In the genomic region with DNA sequence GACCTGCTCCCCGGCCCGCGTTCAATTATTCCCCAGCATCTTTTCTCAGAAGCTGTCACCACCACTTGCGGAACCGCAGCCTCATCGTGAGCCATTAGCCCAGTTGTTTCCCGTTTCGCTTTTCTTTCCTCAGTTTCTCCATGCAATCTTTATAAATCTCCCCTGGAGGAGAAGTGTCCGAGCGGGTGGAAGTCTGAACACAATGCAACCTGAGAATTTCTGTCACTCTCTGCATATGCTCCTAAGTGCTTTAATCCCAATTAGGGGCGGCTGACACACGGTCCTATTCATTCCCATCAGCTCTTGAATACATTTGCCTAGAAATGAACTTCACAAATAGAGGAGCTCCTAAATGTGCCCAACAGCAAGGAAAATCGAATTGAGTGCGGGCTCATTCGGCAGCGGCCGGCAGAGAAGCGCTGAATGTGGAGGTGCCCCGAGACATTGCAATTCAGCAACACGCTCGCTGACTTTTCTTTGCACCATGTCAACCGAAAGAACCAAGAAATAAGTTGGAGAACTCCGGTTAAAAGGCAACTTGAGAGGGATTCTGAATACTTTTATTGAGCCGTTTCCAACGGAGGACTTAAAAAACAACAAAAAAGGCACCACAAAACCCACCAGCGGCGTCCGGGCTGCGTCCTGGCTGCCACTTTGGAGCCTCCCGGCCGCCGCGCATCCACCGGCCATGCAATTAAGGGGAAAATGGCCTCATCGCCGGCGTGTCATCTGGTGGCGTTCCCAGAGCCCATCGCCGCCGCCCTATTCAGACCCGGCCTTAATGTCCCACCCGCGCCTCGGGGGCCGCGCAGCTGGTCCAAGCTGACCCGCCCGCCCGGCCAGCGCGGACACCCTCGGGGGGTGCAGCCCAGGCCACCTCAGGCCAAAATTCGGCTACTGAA, we compare ENCODE assay signal across 9 cellular contexts. TPM values are rescaled to one million over a fixed set of nuclear protein-coding genes. Genes with fewer than 3 reads are reported as not detected.
DNase-seq lines count a peak whose midpoint lies in the region; ATAC-seq, FAIRE-seq and TF ChIP-seq lines count a peak whose summit lies in the region.
"Had no signal": no experiment of that assay in that cellular context is flagged by ENCODE, and none has a peak within 500 bp of the region (broad histone marks: within the 10 kb centered on the region; RNA-seq: fewer than 3 reads in every experiment).

No MANE protein-coding gene starts in this region.

- CTCF ChIA-PET in activated naive CD4-positive, alpha-beta T cell treated with anti-CD3 and anti-CD28 coated beads for 36 hours (lab: Charles Lee), result interaction anchor here (1.0 kb wide), 1 partner anchor 17 kb away, joined by 3 read pairs; no protein-coding TSS in a partner anchor

- H3K36me3 ChIP-seq in keratinocyte (ENCODE audit: control insufficient read depth in 2 of 2, extremely low read depth in 1 of 2, insufficient read depth in 2 of 2, low read length in 2 of 2) (no peaks in the 10 kb centered on the region), tibial nerve (no peaks in the 10 kb centered on the region)

- intact Hi-C loops in activated naive CD4-positive, alpha-beta T cell treated with anti-CD3 and anti-CD28 coated beads for 36 hours (cut with micrococcal nuclease), result loop anchor here (1.0 kb wide), 1 partner anchor 11 kb away; no protein-coding TSS in a partner anchor

- H3K9me1 ChIP-seq in keratinocyte (ENCODE audit: control insufficient read depth, extremely low read depth, insufficient read depth, low read length), result no peaks in the 10 kb centered on the region

- no peak for DNase-seq in activated naive CD4-positive, alpha-beta T cell treated with anti-CD3 and anti-CD28 coated beads for 36 hours
- no peak for DNase-seq in activated naive CD4-positive, alpha-beta T cell treated with anti-CD3 and anti-CD28 coated beads, Interleukin-2, amount 50 U/mL, for 16 hours
- no peak for DNase-seq in T-helper 17 cell
- no peak for DNase-seq in keratinocyte (ENCODE audit: low read depth, low spot score)
- no peak for DNase-seq in tibial nerve (ENCODE audit: low spot score in 2 of 2)
- no peak for DNase-seq in AG08396 (ENCODE audit: low spot score)
- DNase-seq in NCI-H2029 (lab: John Stamatoyannopoulos, UW), result no peak
- no peak for DNase-seq in mucosa of gallbladder (ENCODE audit: low spot score)

- H3K4me3 Mint-ChIP-seq in activated naive CD4-positive, alpha-beta T cell treated with anti-CD3 and anti-CD28 coated beads for 36 hours, result peak overlapping the region; percentile 40
- peak overlapping the region; percentile 81 for H3K4me3 Mint-ChIP-seq in T-helper 17 cell

- no peak for TF ChIP-seq EP300 in tibial nerve (IDR thresholded peaks at IDR 0.05)

- dilution Hi-C loops in keratinocyte (cut with MboI; ENCODE audit: extremely low pct_ligation_motif_present, low sequenced_read_pairs), result no loop called here

- TF ChIP-seq POLR2A in tibial nerve (IDR thresholded peaks at IDR 0.05), result no peak

- peak overlapping the region; percentile 23 for H3K4me2 ChIP-seq in keratinocyte (ENCODE audit: control insufficient read depth, extremely low read depth, insufficient read depth, low read depth, low read length)

- TF ChIP-seq CTCF in keratinocyte (optimal IDR thresholded peaks at IDR 0.05 in 1 of 3, IDR thresholded peaks at IDR 0.05 in 1 of 3, conservative IDR thresholded peaks at IDR 0.05 in 1 of 3; ENCODE audit: extremely low read depth in 1 of 3, insufficient read depth in 2 of 3, low read length in 3 of 3) (no peak), tibial nerve (IDR thresholded peaks at IDR 0.05) (no peak)

- peaks cover 88% of the 10 kb centered on the region for H3K27me3 ChIP-seq in keratinocyte (ENCODE audit: control insufficient read depth, extremely low read depth, insufficient read depth, low read length)
- H3K27me3 ChIP-seq in tibial nerve, result peaks cover 2 to 100% of the 10 kb centered on the region in 2 donors

- H3K27ac ChIP-seq in keratinocyte (ENCODE audit: control insufficient read depth, insufficient read depth, low read length) (no peak overlapping the region), tibial nerve (no peak overlapping the region)

- H3K9ac ChIP-seq in keratinocyte (ENCODE audit: control insufficient read depth, extremely low read depth, insufficient read depth, low read length), result no peak overlapping the region

- H3K9me3 ChIP-seq in T-helper 17 cell (ENCODE audit: control insufficient read depth, low read length, poor library complexity, severe bottlenecking) (peaks cover 16% of the 10 kb centered on the region), keratinocyte (ENCODE audit: control insufficient read depth, low read depth, low read length) (no peaks in the 10 kb centered on the region), tibial nerve (no peaks in the 10 kb centered on the region)

- no peak overlapping the region for H2AFZ ChIP-seq in keratinocyte (ENCODE audit: control insufficient read depth, low read length)

- peaks cover 27% of the 10 kb centered on the region for H3K4me1 Mint-ChIP-seq in activated naive CD4-positive, alpha-beta T cell treated with anti-CD3 and anti-CD28 coated beads for 36 hours (ENCODE audit: low read depth)
- H3K4me1 Mint-ChIP-seq in T-helper 17 cell, result peaks cover 14% of the 10 kb centered on the region

- H3K79me2 ChIP-seq in keratinocyte (ENCODE audit: control insufficient read depth, insufficient read depth, low read length), result no peaks in the 10 kb centered on the region

- no peaks in the 10 kb centered on the region for H3K36me3 Mint-ChIP-seq in activated naive CD4-positive, alpha-beta T cell treated with anti-CD3 and anti-CD28 coated beads for 36 hours (ENCODE audit: low read depth)
- H3K36me3 Mint-ChIP-seq in T-helper 17 cell (ENCODE audit: low read depth), result peaks cover 2% of the 10 kb centered on the region

- peaks cover 76% of the 10 kb centered on the region for H3K27me3 Mint-ChIP-seq in activated naive CD4-positive, alpha-beta T cell treated with anti-CD3 and anti-CD28 coated beads for 36 hours (ENCODE audit: low read depth)
- H3K27me3 Mint-ChIP-seq in T-helper 17 cell, result peaks cover 85% of the 10 kb centered on the region

- H3K4me1 ChIP-seq in keratinocyte (ENCODE audit: control insufficient read depth, extremely low read depth, insufficient read depth, low read length) (peaks cover 6% of the 10 kb centered on the region), tibial nerve (peaks cover 0 to 52% (median 22%) of the 10 kb centered on the region in 4 donors)

- no peak for FAIRE-seq in keratinocyte (lab: Jason Lieb, UNC)
- FAIRE-seq: TTC549 had no signal

- ATAC-seq in T-helper 17 cell, result no peak

- H4K20me1 ChIP-seq in keratinocyte (ENCODE audit: control insufficient read depth, extremely low read depth, insufficient read depth, low read length), result peaks cover 4% of the 10 kb centered on the region

- H3K27ac Mint-ChIP-seq in activated naive CD4-positive, alpha-beta T cell treated with anti-CD3 and anti-CD28 coated beads for 36 hours, result no peak overlapping the region
- H3K27ac Mint-ChIP-seq in T-helper 17 cell, result peak overlapping the region; percentile 68

- H3K4me3 ChIP-seq in keratinocyte (ENCODE audit: control insufficient read depth in 2 of 3, extremely low read depth in 1 of 3, insufficient read depth in 2 of 3, low read depth in 1 of 3, low read length in 3 of 3) (no peak overlapping the region), tibial nerve (peak overlapping the region in 3 of 4 donors; percentile 16 to 37 (median 35))

- H3K9me3 Mint-ChIP-seq in activated naive CD4-positive, alpha-beta T cell treated with anti-CD3 and anti-CD28 coated beads for 36 hours, result no peaks in the 10 kb centered on the region

- WGBS in tibial nerve, 2 donors, result 7 to 10% methylated on average over 25 to 53 of the region's 54 CpGs

RNA-seq across cellular contexts. Expression of gene PRDM13, which starts 3.9 kb away (rescaled TPM):
- not detected for total RNA-seq in activated naive CD4-positive, alpha-beta T cell treated with anti-CD3 and anti-CD28 coated beads for 36 hours
- not detected for total RNA-seq in T-helper 17 cell
- not detected in 3 replicates for polyA plus RNA-seq in keratinocyte
- polyA plus RNA-seq in keratinocyte (2011; ENCODE audit: low read depth), result not detected
- polyA plus RNA-seq in keratinocyte (2011; cell fraction: cytosol; rRNA removed), result not detected in 2 replicates
- not detected in 2 replicates for polyA plus RNA-seq in keratinocyte (2011; cell fraction: nucleus; rRNA removed)
- not detected in 2 replicates for polyA plus RNA-seq in keratinocyte (2012; ENCODE audit: low replicate concordance)
- not detected in 3 replicates for polyA minus RNA-seq in keratinocyte
- polyA minus RNA-seq in keratinocyte (2011; cell fraction: cytosol; rRNA and poly(A)+ RNA removed), result not detected
- not detected in 2 replicates for polyA minus RNA-seq in keratinocyte (2011; cell fraction: nucleus; rRNA and poly(A)+ RNA removed)
- total RNA-seq in tibial nerve, result not detected
- not detected for total RNA-seq in mucosa of gallbladder

RNA-seq across cellular contexts. Expression of gene CCNC, which starts 34.3 kb away (rescaled TPM):
- total RNA-seq in activated naive CD4-positive, alpha-beta T cell treated with anti-CD3 and anti-CD28 coated beads for 36 hours, result 10 to 100 TPM; 51.6 to 51.8 TPM
- total RNA-seq in T-helper 17 cell (10 to 100 TPM; 38.0 to 43.5 TPM), tibial nerve (10 to 100 TPM; 22.7 to 48.3 (median 30.3) TPM), mucosa of gallbladder (78.5 TPM)
- 52.8 to 103 TPM (median 61.7 TPM) in 3 replicates for polyA plus RNA-seq in keratinocyte
- 41.2 TPM for polyA plus RNA-seq in keratinocyte (2011; ENCODE audit: low read depth)
- 46.0 and 90.5 TPM in 2 replicates for polyA plus RNA-seq in keratinocyte (2011; cell fraction: cytosol; rRNA removed)
- 37.3 and 45.0 TPM in 2 replicates for polyA plus RNA-seq in keratinocyte (2011; cell fraction: nucleus; rRNA removed)
- polyA plus RNA-seq in keratinocyte (2012; ENCODE audit: low replicate concordance), result 35.7 and 57.6 TPM in 2 replicates
- polyA minus RNA-seq in keratinocyte, result 20.1 to 92.6 TPM (median 48.8 TPM) in 3 replicates
- polyA minus RNA-seq in keratinocyte (2011; cell fraction: cytosol; rRNA and poly(A)+ RNA removed), result 48.5 TPM
- 17.1 and 29.6 TPM in 2 replicates for polyA minus RNA-seq in keratinocyte (2011; cell fraction: nucleus; rRNA and poly(A)+ RNA removed)

Comparison
In these comparisons a context has a peak if more than half of its experiments do, and no peak if none do; other contexts are left out.
1. H3K4me3 ChIP-seq: peak in tibial nerve (3 of 4); none in keratinocyte (0 of 3).